18 cellular contexts compared by ENCODE assay signal in genomic region chr11:83600656-83601055, GRCh38.
"Had no signal": no experiment of that assay in that cellular context is flagged by ENCODE, and none has a peak within 500 bp of the region (broad histone marks: within the 10 kb centered on the region; RNA-seq: fewer than 3 reads in every experiment).

No MANE protein-coding gene starts in this region.

- ATAC-seq: foreskin keratinocyte; mucosa of descending colon; naive thymus-derived CD8-positive, alpha-beta T cell; psoas muscle; sciatic nerve; upper lobe of right lung had no signal

- H3K27ac Mint-ChIP-seq: endodermal cell; naive thymus-derived CD8-positive, alpha-beta T cell had no signal

- H3K27me3 ChIP-seq: foreskin keratinocyte, neutrophil, spleen, tibial artery, upper lobe of right lung had no signal

- H3K36me3 Mint-ChIP-seq: naive thymus-derived CD8-positive, alpha-beta T cell had no signal

- H3K4me3 Mint-ChIP-seq: endodermal cell; naive thymus-derived CD8-positive, alpha-beta T cell had no signal

- H3K9me3 ChIP-seq: mucosa of descending colon, neutrophil, psoas muscle, spleen, tibial artery, upper lobe of right lung had no signal

- H3K4me1 ChIP-seq: psoas muscle, spleen, tibial artery, upper lobe of right lung had no signal

- H3K9me3 Mint-ChIP-seq: endodermal cell had no signal

- H3K4me1 Mint-ChIP-seq: naive thymus-derived CD8-positive, alpha-beta T cell had no signal

- H3K4me3 ChIP-seq: coronary artery, mucosa of descending colon, psoas muscle, spleen, tibial artery, upper lobe of right lung had no signal

- DNase-seq: effector CD4-positive, alpha-beta T cell; endodermal cell; erythroblast; foreskin keratinocyte; kidney glomerular epithelial cell; mucosa of descending colon; naive thymus-derived CD8-positive, alpha-beta T cell; psoas muscle; retina; spleen; stimulated activated CD4-positive, alpha-beta T cell treated with anti-CD3 and anti-CD28 coated beads, Interleukin-2, amount 100 ng/mL, for 24 hours; stimulated activated CD4-positive, alpha-beta T cell treated with anti-CD3 and anti-CD28 coated beads, Interleukin-4, amount 100 ng/mL, for 4 hours; stimulated activated naive CD4-positive, alpha-beta T cell; tibial artery; upper lobe of right lung had no signal

- H3K27ac ChIP-seq: coronary artery, foreskin keratinocyte, neutrophil, psoas muscle, spleen, tibial artery, upper lobe of right lung had no signal

- H3K36me3 ChIP-seq: neutrophil, spleen, tibial artery, upper lobe of right lung had no signal
